Comparison of ENCODE assay signal across 8 cellular contexts in genomic region chr12:53344824-53345485, GRCh38. TPM values are rescaled to one million over a fixed set of nuclear protein-coding genes. Genes with fewer than 3 reads are reported as not detected.
DNase-seq lines count a peak whose midpoint lies in the region; ATAC-seq and TF ChIP-seq lines count a peak whose summit lies in the region.

No MANE protein-coding gene starts in this region.

- peak; percentile 60 for TF ChIP-seq CTCF in LNCaP clone FGC (IDR thresholded peaks at IDR 0.05; ENCODE audit: control insufficient read depth, extremely low read depth, insufficient read depth)
- peak; percentile 70 to 91 (median 88) for TF ChIP-seq CTCF in uterus (IDR thresholded peaks at IDR 0.05)

- H3K4me1 ChIP-seq in right cardiac atrium (ENCODE audit: control insufficient read depth, insufficient read depth, low read length) (no peaks in the 10 kb centered on the region), uterus (peaks cover 0 to 9% of the 10 kb centered on the region in 2 donors)

- H3K36me3 Mint-ChIP-seq in T-helper 1 cell treated with Interleukin-12 subunit alpha and Interleukin-12 subunit beta and Interleukin-4 antibody, amounts not matched to agents 30 μg/mL and 1 μg/mL, for 36 hours (ENCODE audit: low read depth), result no peaks in the 10 kb centered on the region

- peak overlapping the region; percentile 95 for H3K27ac Mint-ChIP-seq in T-helper 1 cell treated with Interleukin-12 subunit alpha and Interleukin-12 subunit beta and Interleukin-4 antibody, amounts not matched to agents 30 μg/mL and 1 μg/mL, for 36 hours

- peak; percentile 30 to 39 for TF ChIP-seq POLR2A in uterus (IDR thresholded peaks at IDR 0.05)

- H3K27ac ChIP-seq in angular gyrus (ENCODE audit: low read depth, low read length), result peak overlapping the region; percentile 94
- H3K27ac ChIP-seq in right cardiac atrium (ENCODE audit: low read length), result peak overlapping the region; percentile 51
- H3K27ac ChIP-seq in uterus, result peak overlapping the region; percentile 85 to 91

- WGBS in right cardiac atrium, result under 1% methylated on average over 50 of the region's 50 CpGs

- H3K4me3 ChIP-seq in LNCaP clone FGC (ENCODE audit: low read depth, low read length), result peak overlapping the region; percentile 59
- peak overlapping the region; percentile 73 for H3K4me3 ChIP-seq in right cardiac atrium (ENCODE audit: low read length)
- H3K4me3 ChIP-seq in uterus, result peak overlapping the region; percentile 50 to 69

- peaks cover 15% of the 10 kb centered on the region for H3K27me3 Mint-ChIP-seq in T-helper 1 cell treated with Interleukin-12 subunit alpha and Interleukin-12 subunit beta and Interleukin-4 antibody, amounts not matched to agents 30 μg/mL and 1 μg/mL, for 36 hours (ENCODE audit: low read depth)

- peak; percentile 91 for DNase-seq in AG20443 (ENCODE audit: low spot score)
- DNase-seq in LNCaP clone FGC (ENCODE audit: low read depth), result no peak
- peak; percentile 81 to 93 (median 91) for DNase-seq in right cardiac atrium
- DNase-seq in putamen (ENCODE audit: low spot score), result peak; percentile 83
- DNase-seq in uterus, result peak; percentile 84

- H3K36me3 ChIP-seq in uterus, result no peaks in the 10 kb centered on the region

- peaks cover 13% of the 10 kb centered on the region for H3K4me1 Mint-ChIP-seq in T-helper 1 cell treated with Interleukin-12 subunit alpha and Interleukin-12 subunit beta and Interleukin-4 antibody, amounts not matched to agents 30 μg/mL and 1 μg/mL, for 36 hours (ENCODE audit: low read depth)

- H3K27me3 ChIP-seq in right cardiac atrium (ENCODE audit: control insufficient read depth, insufficient read depth) (no peaks in the 10 kb centered on the region), uterus (no peaks in the 10 kb centered on the region)

- intact Hi-C loops in right cardiac atrium (cut with DNase I), result loop anchor here in 1 of 4 donors (5.0 kb wide), 1 partner anchor 167 kb away; no protein-coding TSS in a partner anchor
- intact Hi-C loops in uterus (cut with DNase I; ENCODE audit: low total_unique reads), result no loop called here

- peak; percentile 64 for ATAC-seq in GM19351 (IDR thresholded peaks at IDR 0.05; ENCODE audit: unreplicated experiment)
- ATAC-seq in right cardiac atrium, result peak; percentile 92 to 93

- peak overlapping the region; percentile 100 for H3K4me3 Mint-ChIP-seq in T-helper 1 cell treated with Interleukin-12 subunit alpha and Interleukin-12 subunit beta and Interleukin-4 antibody, amounts not matched to agents 30 μg/mL and 1 μg/mL, for 36 hours

- H3K9me3 Mint-ChIP-seq in T-helper 1 cell treated with Interleukin-12 subunit alpha and Interleukin-12 subunit beta and Interleukin-4 antibody, amounts not matched to agents 30 μg/mL and 1 μg/mL, for 36 hours, result no peaks in the 10 kb centered on the region

- H3K9me3 ChIP-seq in right cardiac atrium (ENCODE audit: control insufficient read depth, low read length) (no peaks in the 10 kb centered on the region), uterus (no peaks in the 10 kb centered on the region)

RNA-seq across cellular contexts. Expression of gene SP7, which starts 8.8 kb away (rescaled TPM):
- not detected for total RNA-seq in right cardiac atrium
- not detected for polyA plus RNA-seq in right cardiac atrium
- total RNA-seq in uterus, result under 1 TPM in 2 of 4 donors, not detected in 2; 0.34 to 0.62 TPM

RNA-seq across cellular contexts. Expression of gene AAAS, which starts 23.5 kb away (rescaled TPM):
- total RNA-seq in right cardiac atrium (10 to 100 TPM; 30.5 to 48.9 (median 40.0) TPM), uterus (10 to 100 TPM; 12.3 to 52.2 (median 46.9) TPM)
- 31.3 TPM for polyA plus RNA-seq in right cardiac atrium

RNA-seq across cellular contexts. Expression of gene SP1, which starts 35.0 kb away (rescaled TPM):
- total RNA-seq in right cardiac atrium, result 10 to 100 TPM; 30.2 to 39.9 (median 34.2) TPM
- polyA plus RNA-seq in right cardiac atrium, result 8.3 TPM
- 100 to 1,000 TPM in 2 of 4 donors, 10 to 100 TPM in 2; 58.8 to 127 (median 90.7) TPM for total RNA-seq in uterus

RNA-seq across cellular contexts. Expression of gene MYG1, which starts 45.5 kb away (rescaled TPM):
- total RNA-seq in right cardiac atrium, result 10 to 100 TPM; 28.9 to 44.3 (median 38.1) TPM
- 37.3 TPM for polyA plus RNA-seq in right cardiac atrium
- total RNA-seq in uterus, result 10 to 100 TPM; 10.2 to 59.3 (median 33.9) TPM

RNA-seq across cellular contexts. Expression of gene PFDN5, which starts 49.6 kb away (rescaled TPM):
- total RNA-seq in right cardiac atrium, result 100 to 1,000 TPM; 355 to 443 (median 395) TPM
- polyA plus RNA-seq in right cardiac atrium, result 764 TPM
- 1,000 to 10,000 TPM in 2 of 4 donors, 100 to 1,000 TPM in 2; 347 to 1,573 (median 972) TPM for total RNA-seq in uterus
